Comparison of ENCODE assay signal across 22 cellular contexts in the genomic region with DNA sequence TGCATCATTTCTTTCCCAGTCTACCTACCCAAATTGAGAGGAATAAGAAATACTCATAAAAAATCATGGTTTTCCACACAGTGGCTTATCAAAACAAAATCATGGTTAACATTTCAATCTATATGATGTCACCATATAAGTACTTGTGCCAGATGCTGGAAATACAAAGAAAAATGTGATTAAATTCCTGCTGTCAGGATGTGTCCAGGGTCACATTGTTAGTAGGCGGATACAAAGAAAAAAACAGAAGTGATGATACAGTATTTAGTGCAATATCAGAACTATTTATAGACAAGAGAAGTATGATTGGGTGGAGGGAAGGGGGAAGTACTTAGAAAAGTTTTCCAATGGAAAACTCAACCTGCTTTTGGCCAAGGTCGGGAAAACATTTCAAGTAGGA. TPM values are rescaled to one million over a fixed set of nuclear protein-coding genes. Genes with fewer than 3 reads are reported as not detected.
DNase-seq lines count a peak whose midpoint lies in the region; ATAC-seq, FAIRE-seq and TF ChIP-seq lines count a peak whose summit lies in the region.
"Had no signal": no experiment of that assay in that cellular context is flagged by ENCODE, and none has a peak within 500 bp of the region (broad histone marks: within the 10 kb centered on the region; RNA-seq: fewer than 3 reads in every experiment).

No MANE protein-coding gene starts in this region.

- no peak overlapping the region for H3K4me3 Mint-ChIP-seq in dendritic cell treated with granulocyte-macrophage colony-stimulating factor and Interleukin-4, amounts not matched to agents 40 ng/mL and 50 ng/mL, for 4 days
- H3K4me3 Mint-ChIP-seq: activated CD8-positive, alpha-beta T cell treated with anti-CD3 and anti-CD28 coated beads for 36 hours; effector memory CD8-positive, alpha-beta T cell; immature natural killer cell had no signal

- no peak for TF ChIP-seq CTCF in HepG2 (CRISPR knock-in tag; IDR thresholded peaks at IDR 0.05)

- no peaks in the 10 kb centered on the region for H3K36me3 ChIP-seq in HepG2 (replicated peaks in 1 of 2; ENCODE audit: control insufficient read depth in 1 of 2, insufficient read depth in 2 of 2, low read length in 2 of 2)
- H3K36me3 ChIP-seq: ascending aorta, BE2C, thyroid gland had no signal

- intact Hi-C loops in dendritic cell treated with granulocyte-macrophage colony-stimulating factor and Interleukin-4, amounts not matched to agents 40 ng/mL and 50 ng/mL, for 4 days (cut with micrococcal nuclease) = no loop called here
- intact Hi-C loops in HepG2 (cut with micrococcal nuclease; ENCODE audit: unreplicated experiment) = no loop called here

- BruUV-seq in HepG2 (replicated peaks; lab: Mats Ljungman, UMichigan) = no TSS peak

- no peak for TF ChIP-seq RAD21 in HepG2 (CRISPR knock-in tag; IDR thresholded peaks at IDR 0.05)

- TF ChIP-seq EP300 in HepG2 (IDR thresholded peaks at IDR 0.05; ENCODE audit: low read depth in 2 of 2, low read length in 2 of 2) (no peak), HepG2 (CRISPR knock-in tag; IDR thresholded peaks at IDR 0.05; ENCODE audit: borderline replicate concordance) (no peak)

- peaks cover 28% of the 10 kb centered on the region for H3K4me1 ChIP-seq in HepG2 (ENCODE audit: insufficient read depth, low read length)
- H3K4me1 ChIP-seq: ascending aorta, BE2C, thyroid gland had no signal

- peaks cover 18% of the 10 kb centered on the region for H3K4me1 Mint-ChIP-seq in dendritic cell treated with granulocyte-macrophage colony-stimulating factor and Interleukin-4, amounts not matched to agents 40 ng/mL and 50 ng/mL, for 4 days (ENCODE audit: low read depth)
- H3K4me1 Mint-ChIP-seq: immature natural killer cell had no signal

- H4K20me1 ChIP-seq in HepG2 (ENCODE audit: insufficient read depth, low read length) = no peaks in the 10 kb centered on the region

- POLR2A ChIA-PET in HepG2 (lab: Yijun Ruan, JAX) = no interaction called here

- H3K27ac ChIP-seq in HepG2 (ENCODE audit: extremely low read length, insufficient read depth, low read length) = no peak overlapping the region
- H3K27ac ChIP-seq: ascending aorta, thyroid gland had no signal

- peak overlapping the region; percentile 62 for H3K27ac Mint-ChIP-seq in dendritic cell treated with granulocyte-macrophage colony-stimulating factor and Interleukin-4, amounts not matched to agents 40 ng/mL and 50 ng/mL, for 4 days
- H3K27ac Mint-ChIP-seq: activated CD8-positive, alpha-beta T cell treated with anti-CD3 and anti-CD28 coated beads for 36 hours; effector memory CD8-positive, alpha-beta T cell; immature natural killer cell had no signal

- H3K4me3 ChIP-seq in HepG2 (replicated peaks in 1 of 3; ENCODE audit: insufficient read depth in 1 of 3, low read depth in 2 of 3, low read length in 3 of 3) = no peak overlapping the region
- H3K4me3 ChIP-seq: ascending aorta, thyroid gland had no signal

- CTCF ChIA-PET in HepG2 (lab: Yijun Ruan, JAX; ENCODE audit: low intra/inter-chr PET ratio, low total read pairs) = no interaction called here

- in situ Hi-C loops in HepG2 (cut with HindIII; ENCODE audit: extremely low pct_ligation_motif_present, low pct_unique_long_range_greater_than_20kb) = no loop called here

- peak; percentile 29 for DNase-seq in AG20443 (ENCODE audit: low spot score)
- DNase-seq in M059J (ENCODE audit: low read depth) = peak; percentile 72
- no peak for DNase-seq in HepG2 (ENCODE audit: low spot score)
- no peak for DNase-seq in activated T-cell treated with anti-CD3 and anti-CD28 coated beads, Interleukin-2, amount 50 U/mL, for 48 hours
- no peak for DNase-seq in NCI-H2107 treated with DMSO at 0.1 percent for 48 hours (lab: John Stamatoyannopoulos, UW; ENCODE audit: unreplicated experiment)
- DNase-seq: activated CD8-positive, alpha-beta T cell treated with anti-CD3 and anti-CD28 coated beads for 36 hours; BE2C; effector memory CD8-positive, alpha-beta T cell; immature natural killer cell; KG1; NCI-H1436 treated with DMSO at 0.1 percent for 48 hours; right cardiac atrium; SK-N-SH; stimulated activated CD4-positive, alpha-beta T cell treated with anti-CD3 and anti-CD28 coated beads, Interleukin-4, amount 100 ng/mL, for 1 hour; thyroid gland had no signal

- no peak overlapping the region for H3K9ac ChIP-seq in HepG2 (ENCODE audit: insufficient read depth, low read depth, low read length)
- H3K9ac ChIP-seq: SK-N-SH had no signal

- H3K27me3 Mint-ChIP-seq in dendritic cell treated with granulocyte-macrophage colony-stimulating factor and Interleukin-4, amounts not matched to agents 40 ng/mL and 50 ng/mL, for 4 days = peaks cover 28% of the 10 kb centered on the region

- no peak overlapping the region for H2AFZ ChIP-seq in HepG2 (ENCODE audit: low read length)

- no peak for ATAC-seq in HepG2
- no peak for ATAC-seq in GM18868 (IDR thresholded peaks at IDR 0.05; ENCODE audit: unreplicated experiment)
- no peak for ATAC-seq in HG03439 (IDR thresholded peaks at IDR 0.05; ENCODE audit: unreplicated experiment)
- ATAC-seq: activated CD8-positive, alpha-beta T cell treated with anti-CD3 and anti-CD28 coated beads for 36 hours; effector memory CD8-positive, alpha-beta T cell; right cardiac atrium had no signal

- H3K79me2 ChIP-seq in HepG2 (ENCODE audit: insufficient read depth, low read length) = no peaks in the 10 kb centered on the region

- H3K36me3 Mint-ChIP-seq in dendritic cell treated with granulocyte-macrophage colony-stimulating factor and Interleukin-4, amounts not matched to agents 40 ng/mL and 50 ng/mL, for 4 days (ENCODE audit: low read depth) = no peaks in the 10 kb centered on the region
- H3K36me3 Mint-ChIP-seq: immature natural killer cell had no signal

- peaks cover 4% of the 10 kb centered on the region for H3K9me3 ChIP-seq in HepG2 (ENCODE audit: low read length)
- H3K9me3 ChIP-seq: BE2C, SK-N-SH, thyroid gland had no signal

- FAIRE-seq in HepG2 (lab: Jason Lieb, UNC) = no peak

- 0 out of 5 replicates have a peak, but pooled peaks cover 0 to 10% of the 10 kb centered on the region in 2 experiments for H3K27me3 ChIP-seq in HepG2 (ENCODE audit: control insufficient read depth in 1 of 2, insufficient read depth in 2 of 2, low read length in 2 of 2)
- H3K27me3 ChIP-seq: ascending aorta, thyroid gland had no signal

- H3K4me2 ChIP-seq in HepG2 (ENCODE audit: low read depth, low read length) = no peak overlapping the region
- H3K4me2 ChIP-seq: SK-N-SH had no signal

- WGBS in HepG2 (ENCODE audit: low lambda C conversion rate) = 35% methylated on average over 2 of the region's 2 CpGs

- peaks cover 31% of the 10 kb centered on the region for H3K9me3 Mint-ChIP-seq in dendritic cell treated with granulocyte-macrophage colony-stimulating factor and Interleukin-4, amounts not matched to agents 40 ng/mL and 50 ng/mL, for 4 days

- TF ChIP-seq POLR2A in HepG2 (IDR thresholded peaks at IDR 0.05; ENCODE audit: insufficient read depth in 1 of 2, low read depth in 2 of 2, low read length in 2 of 2) = no peak

TF ChIP-seq in HepG2, 621 proteins besides CTCF, POLR2A, EP300 and RAD21:
- TF ChIP-seq GABPA (IDR thresholded peaks at IDR 0.05; ENCODE audit: low read depth, low read length) (no peak), GABPA (CRISPR knock-in tag; IDR thresholded peaks at IDR 0.05; ENCODE audit: low read depth) (no peak), ATF7 (IDR thresholded peaks at IDR 0.05) (peak; percentile 91), ATF7 (CRISPR knock-in tag; IDR thresholded peaks at IDR 0.05) (no peak)

RNA-seq across cellular contexts. Expression of a gene that starts 47.0 kb away (rescaled TPM):
- not detected in 2 replicates for total RNA-seq in M059J (2014; rRNA removed; shearing (Covaris generic))
- not detected in 2 replicates for total RNA-seq in HepG2 (2016; rRNA removed; fragmentation: Illumina TruSeq; extraction: Trizol)
- total RNA-seq in HepG2 (2016; cell fraction: cytosol; rRNA removed; fragmentation: Illumina TruSeq; extraction: Trizol; ENCODE audit: low read depth) = not detected in 2 replicates
- not detected in 2 replicates for total RNA-seq in HepG2 (2016; cell fraction: insoluble cytoplasmic fraction; rRNA removed; fragmentation: Illumina TruSeq; extraction: Trizol)
- total RNA-seq in HepG2 (2016; cell fraction: membrane; rRNA removed; fragmentation: Illumina TruSeq; extraction: Trizol) = not detected in 2 replicates
- total RNA-seq in HepG2 (2016; cell fraction: nucleus; rRNA removed; fragmentation: Illumina TruSeq; extraction: Trizol) = not detected in 2 replicates
- polyA plus RNA-seq in HepG2 (2011; rRNA removed) = not detected in 2 replicates
- polyA plus RNA-seq in HepG2 (2011; cell fraction: cytosol; rRNA removed) = not detected in 2 replicates
- polyA plus RNA-seq in HepG2 (2011; cell fraction: nucleus; rRNA removed) = not detected in 2 replicates
- not detected in 2 replicates for polyA plus RNA-seq in HepG2 (2012)
- polyA plus RNA-seq in HepG2 (2016; cell fraction: cytosol; fragmentation: Illumina TruSeq; extraction: Trizol; ENCODE audit: low read depth) = not detected in 2 replicates
- not detected in 2 replicates for polyA plus RNA-seq in HepG2 (2016; cell fraction: insoluble cytoplasmic fraction; fragmentation: Illumina TruSeq; extraction: Trizol; ENCODE audit: low read depth)
- not detected in 2 replicates for polyA plus RNA-seq in HepG2 (2016; cell fraction: membrane; fragmentation: Illumina TruSeq; extraction: Trizol; ENCODE audit: low read depth)
- polyA plus RNA-seq in HepG2 (2016; cell fraction: nucleus; fragmentation: Illumina TruSeq; extraction: Trizol; ENCODE audit: insufficient read depth, low read depth) = not detected in 2 replicates
- polyA minus RNA-seq in HepG2 (2011; rRNA and poly(A)+ RNA removed; ENCODE audit: low replicate concordance) = not detected in 2 replicates
- polyA minus RNA-seq in HepG2 (2011; cell fraction: cytosol; rRNA and poly(A)+ RNA removed) = not detected in 2 replicates
- polyA minus RNA-seq in HepG2 (2011; cell fraction: nucleus; rRNA and poly(A)+ RNA removed) = not detected in 2 replicates
- total RNA-seq: activated CD8-positive, alpha-beta T cell treated with anti-CD3 and anti-CD28 coated beads for 36 hours; ascending aorta; H4; mesenteric fat pad; NCI-H460; right cardiac atrium; thyroid gland had no signal
- polyA plus RNA-seq: immature natural killer cell, right cardiac atrium, SK-N-SH had no signal

Comparison
In these comparisons a context has a peak if more than half of its experiments do, and no peak if none do; other contexts are left out.
1. DNase-seq: peak in AG20443 (single experiment) and M059J (single experiment); none in HepG2 (single experiment), activated T-cell treated with anti-CD3 and anti-CD28 coated beads, Interleukin-2, amount 50 U/mL, for 48 hours (0 of 2) and NCI-H2107 treated with DMSO at 0.1 percent for 48 hours (single experiment).